Comparison of ENCODE assay signal across 11 cellular contexts in genomic region chr18:60146220-60146960, GRCh38.
DNase-seq lines count a peak whose midpoint lies in the region; ATAC-seq and TF ChIP-seq lines count a peak whose summit lies in the region.
"Had no signal": no experiment of that assay in that cellular context is flagged by ENCODE, and none has a peak within 500 bp of the region (broad histone marks: within the 10 kb centered on the region; RNA-seq: fewer than 3 reads in every experiment).

No MANE protein-coding gene starts in this region.

- DNase-seq in CD4-positive, CD25-positive, alpha-beta regulatory T cell: no peak
- DNase-seq in amniotic epithelial cell (ENCODE audit: low read depth) (peak; percentile 8), HK-2 (ENCODE audit: unreplicated experiment) (no peak), omental fat pad (ENCODE audit: low spot score) (no peak), NCI-H524 treated with DMSO at 0.1 percent for 48 hours (lab: John Stamatoyannopoulos, UW) (no peak)
- no peak for DNase-seq in activated T-cell treated with anti-CD3 and anti-CD28 coated beads, Interleukin-2, amount 50 U/mL, for 1 hour
- DNase-seq: central memory CD4-positive, alpha-beta T cell; natural killer cell had no signal

- H3K27ac Mint-ChIP-seq in CD4-positive, CD25-positive, alpha-beta regulatory T cell: no peak overlapping the region
- H3K27ac Mint-ChIP-seq: natural killer cell had no signal

- no peak overlapping the region for H3K4me3 ChIP-seq in CD4-positive, CD25-positive, alpha-beta regulatory T cell (ENCODE audit: low read depth, low read length)

- peaks cover 4% of the 10 kb centered on the region for H3K27me3 Mint-ChIP-seq in CD4-positive, CD25-positive, alpha-beta regulatory T cell

- no peaks in the 10 kb centered on the region for H3K4me1 Mint-ChIP-seq in CD4-positive, CD25-positive, alpha-beta regulatory T cell
- H3K4me1 Mint-ChIP-seq: natural killer cell had no signal

- ATAC-seq in CD4-positive, CD25-positive, alpha-beta regulatory T cell (ENCODE audit: low read depth in 2 of 2): peak; percentile 22 to 34
- ATAC-seq in GM21390 (IDR thresholded peaks at IDR 0.05; ENCODE audit: unreplicated experiment) (peak; percentile 90), HG03135 (IDR thresholded peaks at IDR 0.05; ENCODE audit: unreplicated experiment) (peak; percentile 78), omental fat pad (ENCODE audit: low FRiP score) (no peak)
- ATAC-seq: natural killer cell had no signal

- no peaks in the 10 kb centered on the region for H3K36me3 ChIP-seq in CD4-positive, CD25-positive, alpha-beta regulatory T cell (ENCODE audit: control insufficient read depth, insufficient read depth, low read length)

- no peaks in the 10 kb centered on the region for H3K4me1 ChIP-seq in CD4-positive, CD25-positive, alpha-beta regulatory T cell (ENCODE audit: control insufficient read depth, insufficient read depth, low read length, poor library complexity, severe bottlenecking)

- peaks cover 0 to 2% (median 0%) of the 10 kb centered on the region in 7 donors for H3K9me3 Mint-ChIP-seq in CD4-positive, CD25-positive, alpha-beta regulatory T cell

- H3K27ac ChIP-seq in CD4-positive, CD25-positive, alpha-beta regulatory T cell (ENCODE audit: insufficient read depth, low read length, poor library complexity, severe bottlenecking): no peak overlapping the region
- H3K27ac ChIP-seq: KMS-11 had no signal

- H3K27me3 ChIP-seq in CD4-positive, CD25-positive, alpha-beta regulatory T cell (ENCODE audit: control insufficient read depth, insufficient read depth, low read length): peaks cover 3% of the 10 kb centered on the region

- no peak for TF ChIP-seq CTCF in omental fat pad (IDR thresholded peaks at IDR 0.05)

- H3K4me3 Mint-ChIP-seq in CD4-positive, CD25-positive, alpha-beta regulatory T cell: no peak overlapping the region
- H3K4me3 Mint-ChIP-seq: natural killer cell had no signal

- H3K36me3 Mint-ChIP-seq in CD4-positive, CD25-positive, alpha-beta regulatory T cell: no peaks in the 10 kb centered on the region
- H3K36me3 Mint-ChIP-seq: natural killer cell had no signal

- H3K9me3 ChIP-seq in CD4-positive, CD25-positive, alpha-beta regulatory T cell (ENCODE audit: control insufficient read depth in 2 of 2, low read length in 2 of 2): no peaks in the 10 kb centered on the region
